In genomic region chr22:45029501-45029900, GRCh38 we compare ENCODE assay signal across 1 cellular context.
TF ChIP-seq lines count a peak whose summit lies in the region.

No MANE protein-coding gene starts in this region.

TF ChIP-seq in GM12878, 131 proteins besides CTCF, POLR2A, EP300 and RAD21 (continued from another document):
- TF ChIP-seq FOS (IDR thresholded peaks at IDR 0.05; ENCODE audit: borderline replicate concordance, extremely low read depth, insufficient read length) = no peak
- TF ChIP-seq, protein P1, sequence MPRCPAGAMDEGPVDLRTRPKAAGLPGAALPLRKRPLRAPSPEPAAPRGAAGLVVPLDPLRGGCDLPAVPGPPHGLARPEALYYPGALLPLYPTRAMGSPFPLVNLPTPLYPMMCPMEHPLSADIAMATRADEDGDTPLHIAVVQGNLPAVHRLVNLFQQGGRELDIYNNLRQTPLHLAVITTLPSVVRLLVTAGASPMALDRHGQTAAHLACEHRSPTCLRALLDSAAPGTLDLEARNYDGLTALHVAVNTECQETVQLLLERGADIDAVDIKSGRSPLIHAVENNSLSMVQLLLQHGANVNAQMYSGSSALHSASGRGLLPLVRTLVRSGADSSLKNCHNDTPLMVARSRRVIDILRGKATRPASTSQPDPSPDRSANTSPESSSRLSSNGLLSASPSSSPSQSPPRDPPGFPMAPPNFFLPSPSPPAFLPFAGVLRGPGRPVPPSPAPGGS (IDR thresholded peaks at IDR 0.05; ENCODE audit: borderline replicate concordance, insufficient read depth, low read depth, low read length, poor library complexity, severe bottlenecking) = peak; percentile 17
- TF ChIP-seq, protein P2, sequence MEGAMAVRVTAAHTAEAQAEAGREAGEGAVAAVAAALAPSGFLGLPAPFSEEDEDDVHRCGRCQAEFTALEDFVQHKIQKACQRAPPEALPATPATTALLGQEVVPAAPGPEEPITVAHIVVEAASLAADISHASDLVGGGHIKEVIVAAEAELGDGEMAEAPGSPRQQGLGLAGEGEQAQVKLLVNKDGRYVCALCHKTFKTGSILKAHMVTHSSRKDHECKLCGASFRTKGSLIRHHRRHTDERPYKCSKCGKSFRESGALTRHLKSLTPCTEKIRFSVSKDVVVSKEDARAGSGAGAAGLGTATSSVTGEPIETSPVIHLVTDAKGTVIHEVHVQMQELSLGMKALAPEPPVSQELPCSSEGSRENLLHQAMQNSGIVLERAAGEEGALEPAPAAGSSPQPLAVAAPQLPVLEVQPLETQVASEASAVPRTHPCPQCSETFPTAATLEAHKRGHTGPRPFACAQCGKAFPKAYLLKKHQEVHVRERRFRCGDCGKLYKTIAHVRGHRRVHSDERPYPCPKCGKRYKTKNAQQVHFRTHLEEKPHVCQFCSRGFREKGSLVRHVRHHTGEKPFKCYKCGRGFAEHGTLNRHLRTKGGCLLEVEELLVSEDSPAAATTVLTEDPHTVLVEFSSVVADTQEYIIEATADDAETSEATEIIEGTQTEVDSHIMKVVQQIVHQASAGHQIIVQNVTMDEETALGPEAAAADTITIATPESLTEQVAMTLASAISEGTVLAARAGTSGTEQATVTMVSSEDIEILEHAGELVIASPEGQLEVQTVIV (IDR thresholded peaks at IDR 0.05; ENCODE audit: borderline replicate concordance, partially characterized antibody) = no peak
- no peak for TF ChIP-seq NFXL1 (IDR thresholded peaks at IDR 0.05; ENCODE audit: borderline replicate concordance)
- TF ChIP-seq, protein P3, sequence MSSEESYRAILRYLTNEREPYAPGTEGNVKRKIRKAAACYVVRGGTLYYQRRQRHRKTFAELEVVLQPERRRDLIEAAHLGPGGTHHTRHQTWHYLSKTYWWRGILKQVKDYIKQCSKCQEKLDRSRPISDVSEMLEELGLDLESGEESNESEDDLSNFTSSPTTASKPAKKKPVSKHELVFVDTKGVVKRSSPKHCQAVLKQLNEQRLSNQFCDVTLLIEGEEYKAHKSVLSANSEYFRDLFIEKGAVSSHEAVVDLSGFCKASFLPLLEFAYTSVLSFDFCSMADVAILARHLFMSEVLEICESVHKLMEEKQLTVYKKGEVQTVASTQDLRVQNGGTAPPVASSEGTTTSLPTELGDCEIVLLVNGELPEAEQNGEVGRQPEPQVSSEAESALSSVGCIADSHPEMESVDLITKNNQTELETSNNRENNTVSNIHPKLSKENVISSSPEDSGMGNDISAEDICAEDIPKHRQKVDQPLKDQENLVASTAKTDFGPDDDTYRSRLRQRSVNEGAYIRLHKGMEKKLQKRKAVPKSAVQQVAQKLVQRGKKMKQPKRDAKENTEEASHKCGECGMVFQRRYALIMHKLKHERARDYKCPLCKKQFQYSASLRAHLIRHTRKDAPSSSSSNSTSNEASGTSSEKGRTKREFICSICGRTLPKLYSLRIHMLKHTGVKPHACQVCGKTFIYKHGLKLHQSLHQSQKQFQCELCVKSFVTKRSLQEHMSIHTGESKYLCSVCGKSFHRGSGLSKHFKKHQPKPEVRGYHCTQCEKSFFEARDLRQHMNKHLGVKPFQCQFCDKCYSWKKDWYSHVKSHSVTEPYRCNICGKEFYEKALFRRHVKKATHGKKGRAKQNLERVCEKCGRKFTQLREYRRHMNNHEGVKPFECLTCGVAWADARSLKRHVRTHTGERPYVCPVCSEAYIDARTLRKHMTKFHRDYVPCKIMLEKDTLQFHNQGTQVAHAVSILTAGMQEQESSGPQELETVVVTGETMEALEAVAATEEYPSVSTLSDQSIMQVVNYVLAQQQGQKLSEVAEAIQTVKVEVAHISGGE (CRISPR knock-in tag; IDR thresholded peaks at IDR 0.05) = no peak
- TF ChIP-seq, protein P4, sequence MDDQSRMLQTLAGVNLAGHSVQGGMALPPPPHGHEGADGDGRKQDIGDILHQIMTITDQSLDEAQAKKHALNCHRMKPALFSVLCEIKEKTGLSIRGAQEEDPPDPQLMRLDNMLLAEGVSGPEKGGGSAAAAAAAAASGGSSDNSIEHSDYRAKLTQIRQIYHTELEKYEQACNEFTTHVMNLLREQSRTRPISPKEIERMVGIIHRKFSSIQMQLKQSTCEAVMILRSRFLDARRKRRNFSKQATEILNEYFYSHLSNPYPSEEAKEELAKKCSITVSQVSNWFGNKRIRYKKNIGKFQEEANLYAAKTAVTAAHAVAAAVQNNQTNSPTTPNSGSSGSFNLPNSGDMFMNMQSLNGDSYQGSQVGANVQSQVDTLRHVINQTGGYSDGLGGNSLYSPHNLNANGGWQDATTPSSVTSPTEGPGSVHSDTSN (IDR thresholded peaks at IDR 0.05; ENCODE audit: insufficient replicate concordance, low read depth, low read length) = peak; percentile 10
